Comparison of ENCODE assay signal across 8 cellular contexts in the genomic region with DNA sequence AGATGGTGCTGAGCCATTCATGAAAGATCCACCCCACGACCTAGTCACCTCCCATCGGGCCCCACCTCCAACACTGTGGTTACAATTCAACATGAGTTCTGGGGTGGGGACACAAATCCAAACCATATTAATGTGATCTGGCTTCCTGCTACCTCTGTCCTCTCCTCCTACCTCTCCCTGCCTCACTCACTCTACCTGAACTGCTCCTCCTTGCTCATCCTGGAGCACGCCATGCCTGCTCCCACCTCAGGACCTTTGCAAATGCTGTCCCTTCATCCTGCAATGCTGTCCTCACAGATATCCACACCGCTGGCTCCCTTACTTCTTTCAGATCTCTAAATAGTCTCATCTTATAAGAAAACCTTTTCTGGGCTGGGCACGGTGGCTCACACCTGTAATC. TPM values are rescaled to one million over a fixed set of nuclear protein-coding genes. Genes with fewer than 3 reads are reported as not detected.
"Had no signal": no experiment of that assay in that cellular context is flagged by ENCODE, and none has a peak within 500 bp of the region (broad histone marks: within the 10 kb centered on the region; RNA-seq: fewer than 3 reads in every experiment).

No MANE protein-coding gene starts in this region.

- ATAC-seq: GM23338 had no signal

- DNase-seq: H9, HCEC 1CT had no signal

- H2AFZ ChIP-seq: GM23338 had no signal

- H3K4me3 ChIP-seq: GM23338 had no signal

- H3K4me2 ChIP-seq: GM23338 had no signal

- FAIRE-seq: H1, H54, HTR-8/SVneo had no signal

RNA-seq across cellular contexts. Expression of a gene that starts 10.8 kb away (rescaled TPM):
- total RNA-seq: HT-29 had no signal

RNA-seq across cellular contexts. Expression of a gene that starts 31.8 kb away (rescaled TPM):
- total RNA-seq: GM23338, H1, H9 had no signal
- polyA plus RNA-seq: GM23338, H1 had no signal

RNA-seq across cellular contexts. Expression of a gene that starts 52.0 kb away (rescaled TPM):
- total RNA-seq: GM23338, H9, HT-29 had no signal
- polyA plus RNA-seq: GM23338, IgD-negative memory B cell had no signal
